33 cellular contexts compared by ENCODE assay signal in the genomic region with DNA sequence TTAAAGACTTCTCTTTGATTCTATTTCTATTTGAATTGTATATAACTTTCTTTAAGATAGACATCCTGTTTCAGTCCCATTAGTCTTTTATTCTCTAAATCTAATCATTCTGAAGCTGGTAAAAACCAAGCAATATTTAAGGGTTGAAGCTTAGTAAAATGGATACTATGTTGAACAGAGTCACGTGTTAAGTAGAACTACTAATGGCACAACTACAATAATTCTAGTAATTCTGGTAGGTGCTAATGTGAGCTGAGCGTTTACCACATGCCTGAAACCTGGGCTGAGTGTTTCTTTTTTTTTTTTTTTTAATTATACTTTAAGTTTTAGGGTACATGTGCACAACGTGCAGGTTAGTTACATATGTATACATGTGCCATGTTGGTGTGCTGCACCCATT. TPM values are rescaled to one million over a fixed set of nuclear protein-coding genes. Genes with fewer than 3 reads are reported as not detected.
"Had no signal": no experiment of that assay in that cellular context is flagged by ENCODE, and none has a peak within 500 bp of the region (broad histone marks: within the 10 kb centered on the region; RNA-seq: fewer than 3 reads in every experiment).

No MANE protein-coding gene starts in this region.

- ATAC-seq: activated naive CD8-positive, alpha-beta T cell treated with anti-CD3 and anti-CD28 coated beads, Interleukin-2, amount 50 U/mL, for 24 hours; PC-3 had no signal

- H3K27ac Mint-ChIP-seq: activated CD4-positive, alpha-beta memory T cell treated with anti-CD3 and anti-CD28 coated beads for 36 hours; activated naive CD4-positive, alpha-beta T cell treated with anti-CD3 and anti-CD28 coated beads for 36 hours; activated naive CD8-positive, alpha-beta T cell; activated naive CD8-positive, alpha-beta T cell treated with anti-CD3 and anti-CD28 coated beads, Interleukin-2, amount 50 U/mL, for 24 hours; activated T-helper 2 cell treated with anti-CD3 and anti-CD28 coated beads, Interferon-gamma antibody, Interleukin-2, Interleukin-4, amounts not matched to agents 10 μg/mL and 5 μg/mL and 100 μg/mL, durations not matched to agents 14 hours and 24 hours and 36 hours; brain; T-helper 1 cell treated with Interleukin-12 subunit alpha and Interleukin-12 subunit beta and Interleukin-4 antibody, amounts not matched to agents 30 μg/mL and 1 μg/mL, for 36 hours; T-helper 2 cell treated with Interferon-gamma antibody and Interleukin-4, amounts not matched to agents 5 μg/mL and 100 μg/mL, for 36 hours had no signal

- H3K36me3 Mint-ChIP-seq: activated CD4-positive, alpha-beta memory T cell treated with anti-CD3 and anti-CD28 coated beads for 36 hours; brain had no signal

- H3K9me3 Mint-ChIP-seq: activated CD4-positive, alpha-beta memory T cell treated with anti-CD3 and anti-CD28 coated beads for 36 hours had no signal

- H3K4me3 Mint-ChIP-seq: activated CD4-positive, alpha-beta memory T cell treated with anti-CD3 and anti-CD28 coated beads for 36 hours; activated naive CD4-positive, alpha-beta T cell treated with anti-CD3 and anti-CD28 coated beads for 36 hours; activated naive CD8-positive, alpha-beta T cell; activated naive CD8-positive, alpha-beta T cell treated with anti-CD3 and anti-CD28 coated beads, Interleukin-2, amount 50 U/mL, for 24 hours; brain; T-helper 1 cell treated with Interleukin-12 subunit alpha and Interleukin-12 subunit beta and Interleukin-4 antibody, amounts not matched to agents 30 μg/mL and 1 μg/mL, for 36 hours; T-helper 2 cell treated with Interferon-gamma antibody and Interleukin-4, amounts not matched to agents 5 μg/mL and 100 μg/mL, for 36 hours had no signal

- H3K4me1 Mint-ChIP-seq: brain had no signal

- DNase-seq: activated CD4-positive, alpha-beta memory T cell treated with anti-CD3 and anti-CD28 coated beads for 36 hours; activated CD4-positive, alpha-beta T cell treated with anti-CD3 and anti-CD28 coated beads for 4 hours; activated CD4-positive, alpha-beta T cell treated with anti-CD3 and anti-CD28 coated beads, Interleukin-2, amount 50 U/mL, for 1 hour; activated gamma-delta T cell; activated naive CD4-positive, alpha-beta T cell treated with anti-CD3 and anti-CD28 coated beads for 36 hours; activated naive CD8-positive, alpha-beta T cell treated with anti-CD3 and anti-CD28 coated beads, Interleukin-2, amount 50 U/mL, for 24 hours; activated T-cell treated with anti-CD3 and anti-CD28 coated beads, Interleukin-2, amount 50 U/mL, for 48 hours; anterior cingulate cortex; caudate nucleus; cerebellar nuclear complex; MM.1S; MV-4-11; NCI-H1092; NCI-H146; NCI-H187; NCI-H2081; NCI-H2171 treated with DMSO at 0.1 percent for 48 hours; NCI-H2227 treated with DMSO at 0.1 percent for 48 hours; NCI-H446; NCI-H510A treated with DMSO at 0.1 percent for 48 hours; NCI-H526 treated with DMSO at 0.1 percent for 48 hours; NCI-H82; PC-3; Peyer's patch; RPMI8226; SHP77 treated with DMSO at 0.1 percent for 48 hours; SK-N-SH had no signal

RNA-seq across cellular contexts. Expression of gene AFF3, which starts 8.9 kb away (rescaled TPM):
- total RNA-seq: bronchial epithelial cell had no signal
